ENCODE assay signal across 3 cellular contexts in the genomic region with DNA sequence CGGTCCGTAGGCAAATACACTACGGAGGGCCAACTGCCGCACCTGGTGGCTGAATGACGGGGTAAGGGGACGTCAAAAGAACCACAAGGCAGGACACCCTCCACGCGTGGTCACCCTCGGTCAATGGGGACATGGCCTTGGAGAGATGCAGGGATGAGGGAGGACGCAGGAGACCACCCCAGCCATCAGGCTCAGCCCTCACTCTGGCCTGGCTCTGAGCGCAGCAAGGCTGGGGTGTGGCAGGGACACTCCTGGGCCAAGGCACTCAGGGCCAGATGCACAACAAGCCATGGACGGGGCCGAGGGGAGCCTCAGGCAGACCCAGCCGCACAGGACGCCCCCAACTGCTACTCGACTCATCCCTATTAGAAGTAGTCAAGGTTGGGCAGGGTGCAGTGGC.
TF ChIP-seq lines count a peak whose summit lies in the region.

No MANE protein-coding gene starts in this region.

TF ChIP-seq in IMR-90, 13 proteins besides CTCF, POLR2A, EP300 and RAD21:
- TF ChIP-seq, protein P1, sequence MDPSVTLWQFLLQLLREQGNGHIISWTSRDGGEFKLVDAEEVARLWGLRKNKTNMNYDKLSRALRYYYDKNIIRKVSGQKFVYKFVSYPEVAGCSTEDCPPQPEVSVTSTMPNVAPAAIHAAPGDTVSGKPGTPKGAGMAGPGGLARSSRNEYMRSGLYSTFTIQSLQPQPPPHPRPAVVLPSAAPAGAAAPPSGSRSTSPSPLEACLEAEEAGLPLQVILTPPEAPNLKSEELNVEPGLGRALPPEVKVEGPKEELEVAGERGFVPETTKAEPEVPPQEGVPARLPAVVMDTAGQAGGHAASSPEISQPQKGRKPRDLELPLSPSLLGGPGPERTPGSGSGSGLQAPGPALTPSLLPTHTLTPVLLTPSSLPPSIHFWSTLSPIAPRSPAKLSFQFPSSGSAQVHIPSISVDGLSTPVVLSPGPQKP (IDR thresholded peaks at IDR 0.05; ENCODE audit: borderline replicate concordance, low read depth, low read length): no peak
- no peak for TF ChIP-seq FOS (IDR thresholded peaks at IDR 0.05; ENCODE audit: low read depth, low read length)
- no peak for TF ChIP-seq USF2 (IDR thresholded peaks at IDR 0.05; ENCODE audit: low read depth, low read length)
TF ChIP-seq in IMR-90: peak in this region for 0.

TF ChIP-seq in K562, 482 proteins besides CTCF, POLR2A, EP300 and RAD21:
- TF ChIP-seq POLR2G (IDR thresholded peaks at IDR 0.05; ENCODE audit: low read depth, low read length) (0 out of 2 replicates have a peak, but pooled peaks have one; percentile 14), PREB (CRISPR knock-in tag; IDR thresholded peaks at IDR 0.05) (no peak), SNAPC5 (CRISPR knock-in tag; IDR thresholded peaks at IDR 0.05) (no peak), ZNF695 (CRISPR knock-in tag; IDR thresholded peaks at IDR 0.05) (no peak)
TF ChIP-seq in K562: peak in this region for 1.

TF ChIP-seq in HepG2, 621 proteins besides CTCF, POLR2A, EP300 and RAD21:
- TF ChIP-seq ZNF326 (CRISPR knock-in tag; IDR thresholded peaks at IDR 0.05; ENCODE audit: borderline replicate concordance): no peak
- no peak for TF ChIP-seq AKNA (CRISPR knock-in tag; IDR thresholded peaks at IDR 0.05; ENCODE audit: borderline replicate concordance)
- no peak for TF ChIP-seq ZNF781 (CRISPR knock-in tag; IDR thresholded peaks at IDR 0.05; ENCODE audit: borderline replicate concordance, not compliant biosample characterization)
- TF ChIP-seq, protein P2, sequence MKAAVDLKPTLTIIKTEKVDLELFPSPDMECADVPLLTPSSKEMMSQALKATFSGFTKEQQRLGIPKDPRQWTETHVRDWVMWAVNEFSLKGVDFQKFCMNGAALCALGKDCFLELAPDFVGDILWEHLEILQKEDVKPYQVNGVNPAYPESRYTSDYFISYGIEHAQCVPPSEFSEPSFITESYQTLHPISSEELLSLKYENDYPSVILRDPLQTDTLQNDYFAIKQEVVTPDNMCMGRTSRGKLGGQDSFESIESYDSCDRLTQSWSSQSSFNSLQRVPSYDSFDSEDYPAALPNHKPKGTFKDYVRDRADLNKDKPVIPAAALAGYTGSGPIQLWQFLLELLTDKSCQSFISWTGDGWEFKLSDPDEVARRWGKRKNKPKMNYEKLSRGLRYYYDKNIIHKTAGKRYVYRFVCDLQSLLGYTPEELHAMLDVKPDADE (CRISPR knock-in tag; IDR thresholded peaks at IDR 0.05): no peak
- no peak for TF ChIP-seq PLRG1 (conservative IDR thresholded peaks at IDR 0.05)
- TF ChIP-seq, protein P3, sequence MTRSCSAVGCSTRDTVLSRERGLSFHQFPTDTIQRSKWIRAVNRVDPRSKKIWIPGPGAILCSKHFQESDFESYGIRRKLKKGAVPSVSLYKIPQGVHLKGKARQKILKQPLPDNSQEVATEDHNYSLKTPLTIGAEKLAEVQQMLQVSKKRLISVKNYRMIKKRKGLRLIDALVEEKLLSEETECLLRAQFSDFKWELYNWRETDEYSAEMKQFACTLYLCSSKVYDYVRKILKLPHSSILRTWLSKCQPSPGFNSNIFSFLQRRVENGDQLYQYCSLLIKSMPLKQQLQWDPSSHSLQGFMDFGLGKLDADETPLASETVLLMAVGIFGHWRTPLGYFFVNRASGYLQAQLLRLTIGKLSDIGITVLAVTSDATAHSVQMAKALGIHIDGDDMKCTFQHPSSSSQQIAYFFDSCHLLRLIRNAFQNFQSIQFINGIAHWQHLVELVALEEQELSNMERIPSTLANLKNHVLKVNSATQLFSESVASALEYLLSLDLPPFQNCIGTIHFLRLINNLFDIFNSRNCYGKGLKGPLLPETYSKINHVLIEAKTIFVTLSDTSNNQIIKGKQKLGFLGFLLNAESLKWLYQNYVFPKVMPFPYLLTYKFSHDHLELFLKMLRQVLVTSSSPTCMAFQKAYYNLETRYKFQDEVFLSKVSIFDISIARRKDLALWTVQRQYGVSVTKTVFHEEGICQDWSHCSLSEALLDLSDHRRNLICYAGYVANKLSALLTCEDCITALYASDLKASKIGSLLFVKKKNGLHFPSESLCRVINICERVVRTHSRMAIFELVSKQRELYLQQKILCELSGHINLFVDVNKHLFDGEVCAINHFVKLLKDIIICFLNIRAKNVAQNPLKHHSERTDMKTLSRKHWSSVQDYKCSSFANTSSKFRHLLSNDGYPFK (CRISPR knock-in tag; IDR thresholded peaks at IDR 0.05; ENCODE audit: borderline replicate concordance): no peak
- TF ChIP-seq ATRX (CRISPR knock-in tag; IDR thresholded peaks at IDR 0.05; ENCODE audit: borderline replicate concordance): no peak
- no peak for TF ChIP-seq ZNF607 (CRISPR knock-in tag; IDR thresholded peaks at IDR 0.05; ENCODE audit: borderline replicate concordance)
- no peak for TF ChIP-seq ZNF333 (CRISPR knock-in tag; IDR thresholded peaks at IDR 0.05; ENCODE audit: borderline replicate concordance)
- no peak for TF ChIP-seq NR1H2 (CRISPR knock-in tag; IDR thresholded peaks at IDR 0.05; ENCODE audit: borderline replicate concordance, low read depth)
- TF ChIP-seq NCOA1 (CRISPR knock-in tag; IDR thresholded peaks at IDR 0.05): no peak
- TF ChIP-seq ZNF775 (CRISPR knock-in tag; IDR thresholded peaks at IDR 0.05; ENCODE audit: borderline replicate concordance): no peak
- TF ChIP-seq, protein P4, sequence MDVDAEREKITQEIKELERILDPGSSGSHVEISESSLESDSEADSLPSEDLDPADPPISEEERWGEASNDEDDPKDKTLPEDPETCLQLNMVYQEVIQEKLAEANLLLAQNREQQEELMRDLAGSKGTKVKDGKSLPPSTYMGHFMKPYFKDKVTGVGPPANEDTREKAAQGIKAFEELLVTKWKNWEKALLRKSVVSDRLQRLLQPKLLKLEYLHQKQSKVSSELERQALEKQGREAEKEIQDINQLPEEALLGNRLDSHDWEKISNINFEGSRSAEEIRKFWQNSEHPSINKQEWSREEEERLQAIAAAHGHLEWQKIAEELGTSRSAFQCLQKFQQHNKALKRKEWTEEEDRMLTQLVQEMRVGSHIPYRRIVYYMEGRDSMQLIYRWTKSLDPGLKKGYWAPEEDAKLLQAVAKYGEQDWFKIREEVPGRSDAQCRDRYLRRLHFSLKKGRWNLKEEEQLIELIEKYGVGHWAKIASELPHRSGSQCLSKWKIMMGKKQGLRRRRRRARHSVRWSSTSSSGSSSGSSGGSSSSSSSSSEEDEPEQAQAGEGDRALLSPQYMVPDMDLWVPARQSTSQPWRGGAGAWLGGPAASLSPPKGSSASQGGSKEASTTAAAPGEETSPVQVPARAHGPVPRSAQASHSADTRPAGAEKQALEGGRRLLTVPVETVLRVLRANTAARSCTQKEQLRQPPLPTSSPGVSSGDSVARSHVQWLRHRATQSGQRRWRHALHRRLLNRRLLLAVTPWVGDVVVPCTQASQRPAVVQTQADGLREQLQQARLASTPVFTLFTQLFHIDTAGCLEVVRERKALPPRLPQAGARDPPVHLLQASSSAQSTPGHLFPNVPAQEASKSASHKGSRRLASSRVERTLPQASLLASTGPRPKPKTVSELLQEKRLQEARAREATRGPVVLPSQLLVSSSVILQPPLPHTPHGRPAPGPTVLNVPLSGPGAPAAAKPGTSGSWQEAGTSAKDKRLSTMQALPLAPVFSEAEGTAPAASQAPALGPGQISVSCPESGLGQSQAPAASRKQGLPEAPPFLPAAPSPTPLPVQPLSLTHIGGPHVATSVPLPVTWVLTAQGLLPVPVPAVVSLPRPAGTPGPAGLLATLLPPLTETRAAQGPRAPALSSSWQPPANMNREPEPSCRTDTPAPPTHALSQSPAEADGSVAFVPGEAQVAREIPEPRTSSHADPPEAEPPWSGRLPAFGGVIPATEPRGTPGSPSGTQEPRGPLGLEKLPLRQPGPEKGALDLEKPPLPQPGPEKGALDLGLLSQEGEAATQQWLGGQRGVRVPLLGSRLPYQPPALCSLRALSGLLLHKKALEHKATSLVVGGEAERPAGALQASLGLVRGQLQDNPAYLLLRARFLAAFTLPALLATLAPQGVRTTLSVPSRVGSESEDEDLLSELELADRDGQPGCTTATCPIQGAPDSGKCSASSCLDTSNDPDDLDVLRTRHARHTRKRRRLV (CRISPR knock-in tag; IDR thresholded peaks at IDR 0.05): no peak
- TF ChIP-seq HMG20A (CRISPR knock-in tag; IDR thresholded peaks at IDR 0.05; ENCODE audit: borderline replicate concordance): no peak
- no peak for TF ChIP-seq ZNF772 (CRISPR knock-in tag; IDR thresholded peaks at IDR 0.05)
- TF ChIP-seq ZFP91 (CRISPR knock-in tag; IDR thresholded peaks at IDR 0.05; ENCODE audit: borderline replicate concordance): no peak
- TF ChIP-seq FOXC1 (CRISPR knock-in tag; IDR thresholded peaks at IDR 0.05; ENCODE audit: borderline replicate concordance): no peak
- TF ChIP-seq TARDBP (CRISPR knock-in tag; IDR thresholded peaks at IDR 0.05): no peak
- TF ChIP-seq CREB1 (IDR thresholded peaks at IDR 0.05): no peak
- TF ChIP-seq CREB1 (CRISPR knock-in tag; IDR thresholded peaks at IDR 0.05): no peak
